Comparison of ENCODE assay signal across 8 cellular contexts in genomic region chr1:29114654-29115053, GRCh38.
"Had no signal": no experiment of that assay in that cellular context is flagged by ENCODE, and none has a peak within 500 bp of the region (broad histone marks: within the 10 kb centered on the region; RNA-seq: fewer than 3 reads in every experiment).

No MANE protein-coding gene starts in this region.

- ATAC-seq: HepG2 had no signal

- H3K27me3 Mint-ChIP-seq: IgD-negative memory B cell had no signal

- H3K9me3 ChIP-seq: HAP-1 had no signal

- H3K9me3 Mint-ChIP-seq: HFFc6, IgD-negative memory B cell had no signal

- H3K4me1 ChIP-seq: HAP-1 had no signal

- H3K4me3 ChIP-seq: GM23248, HAP-1 had no signal

- H3K27ac Mint-ChIP-seq: HFFc6 had no signal

- H3K4me3 Mint-ChIP-seq: HFFc6, IgD-negative memory B cell had no signal

- H3K9ac ChIP-seq: GM23248 had no signal

- H3K27ac ChIP-seq: GM23248, HL-60 had no signal

- FAIRE-seq: HepG2 had no signal

- DNase-seq: GM23248, GOT3, H7, HFFc6 had no signal

- H3K4me1 Mint-ChIP-seq: IgD-negative memory B cell had no signal

- H2AFZ ChIP-seq: GM23248 had no signal
